19 cellular contexts compared by ENCODE assay signal in genomic region chr3:5427021-5427420, GRCh38.
"Had no signal": no experiment of that assay in that cellular context is flagged by ENCODE, and none has a peak within 500 bp of the region (broad histone marks: within the 10 kb centered on the region; RNA-seq: fewer than 3 reads in every experiment).

No MANE protein-coding gene starts in this region.

- H3K36me3 ChIP-seq: neutrophil, pancreas, prostate gland, right atrium auricular region, spleen, suprapubic skin, tibial artery, transverse colon, upper lobe of right lung, uterus had no signal

- H3K9me3 Mint-ChIP-seq: natural killer cell treated with Interleukin-12 subunit alpha and Interleukin-12 subunit beta and Interleukin-15 and Interleukin-18, amount 100 ng/mL, for 72 hours; nephron progenitor cell; neural crest cell; stimulated activated memory B cell treated with anti-CD40 and anti-IgM and Interleukin-4, amounts not matched to agents 10 μg/mL and 1 μg/mL and 100 μg/mL, for 72 hours; stimulated activated naive CD8-positive, alpha-beta T cell treated with anti-CD3 and anti-CD28 coated beads, Interleukin-15, amount 100 ng/mL, for 72 hours; type B pancreatic cell had no signal

- FAIRE-seq: pancreas had no signal

- H3K4me3 ChIP-seq: pancreas, prostate gland, right atrium auricular region, skin epidermis, smooth muscle cell, spleen, suprapubic skin, tibial artery, transverse colon, upper lobe of right lung, uterus had no signal

- H3K4me1 ChIP-seq: pancreas, prostate gland, tibial artery, transverse colon, upper lobe of right lung, uterus had no signal

- H3K9me3 ChIP-seq: neutrophil, pancreas, prostate gland, right atrium auricular region, spleen, suprapubic skin, testis, tibial artery, transverse colon, upper lobe of right lung, uterus had no signal

- H3K36me3 Mint-ChIP-seq: natural killer cell treated with Interleukin-12 subunit alpha and Interleukin-12 subunit beta and Interleukin-15 and Interleukin-18, amount 100 ng/mL, for 72 hours; stimulated activated memory B cell treated with anti-CD40 and anti-IgM and Interleukin-4, amounts not matched to agents 10 μg/mL and 1 μg/mL and 100 μg/mL, for 72 hours; type B pancreatic cell had no signal

- H3K4me2 ChIP-seq: smooth muscle cell had no signal

- H3K27me3 Mint-ChIP-seq: stimulated activated memory B cell treated with anti-CD40 and anti-IgM and Interleukin-4, amounts not matched to agents 10 μg/mL and 1 μg/mL and 100 μg/mL, for 72 hours; stimulated activated naive CD8-positive, alpha-beta T cell treated with anti-CD3 and anti-CD28 coated beads, Interleukin-15, amount 100 ng/mL, for 72 hours; type B pancreatic cell had no signal

- H3K4me3 Mint-ChIP-seq: natural killer cell treated with Interleukin-12 subunit alpha and Interleukin-12 subunit beta and Interleukin-15 and Interleukin-18, amount 100 ng/mL, for 72 hours; nephron progenitor cell; neural crest cell; stimulated activated memory B cell treated with anti-CD40 and anti-IgM and Interleukin-4, amounts not matched to agents 10 μg/mL and 1 μg/mL and 100 μg/mL, for 72 hours; stimulated activated naive CD8-positive, alpha-beta T cell treated with anti-CD3 and anti-CD28 coated beads, Interleukin-15, amount 100 ng/mL, for 72 hours had no signal

- H3K27me3 ChIP-seq: neutrophil, pancreas, right atrium auricular region, spleen, suprapubic skin, testis, transverse colon, upper lobe of right lung, uterus had no signal

- H3K4me1 Mint-ChIP-seq: neural crest cell had no signal

- H3K27ac Mint-ChIP-seq: natural killer cell treated with Interleukin-12 subunit alpha and Interleukin-12 subunit beta and Interleukin-15 and Interleukin-18, amount 100 ng/mL, for 72 hours; nephron progenitor cell; stimulated activated memory B cell treated with anti-CD40 and anti-IgM and Interleukin-4, amounts not matched to agents 10 μg/mL and 1 μg/mL and 100 μg/mL, for 72 hours; stimulated activated naive CD8-positive, alpha-beta T cell treated with anti-CD3 and anti-CD28 coated beads, Interleukin-15, amount 100 ng/mL, for 72 hours; type B pancreatic cell had no signal

- H3K27ac ChIP-seq: neutrophil, pancreas, prostate gland, right atrium auricular region, skin epidermis, spleen, suprapubic skin, testis, tibial artery, transverse colon, upper lobe of right lung, uterus had no signal
